ENCODE assay signal across 1 cellular context in the genomic region with DNA sequence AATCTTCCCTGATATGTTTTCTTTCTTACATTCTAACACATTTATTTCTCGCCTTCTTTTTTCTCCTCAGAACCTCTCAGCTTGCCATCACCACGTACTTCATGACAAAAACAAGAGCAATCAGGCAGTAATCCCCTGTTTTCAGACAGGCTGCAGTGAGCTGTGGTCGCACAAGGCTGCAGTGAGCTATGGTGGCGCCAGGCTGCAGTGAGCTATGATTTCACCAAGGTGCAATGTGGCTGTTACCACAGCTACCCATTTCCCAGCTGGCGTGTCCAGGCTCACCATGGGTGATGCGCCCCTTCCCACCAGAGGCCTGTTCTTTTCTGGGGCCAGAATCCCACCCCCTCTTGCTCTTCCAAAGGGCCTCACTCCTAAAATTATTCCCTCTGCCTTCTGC.
TF ChIP-seq lines count a peak whose summit lies in the region.

No MANE protein-coding gene starts in this region.

TF ChIP-seq in H1, 55 proteins besides CTCF, POLR2A, EP300 and RAD21:
- TF ChIP-seq POLR2AphosphoS5 (IDR thresholded peaks at IDR 0.05; ENCODE audit: low read depth, low read length) (no peak), ZNF274 (IDR thresholded peaks at IDR 0.05; ENCODE audit: borderline replicate concordance, extremely low read depth, low read length) (no peak), SIN3A (conservative IDR thresholded peaks at IDR 0.05 in 1 of 2, IDR thresholded peaks at IDR 0.05 in 1 of 2; ENCODE audit: low read depth in 1 of 2, low read length in 2 of 2) (no peak), CBX8 (IDR thresholded peaks at IDR 0.05; ENCODE audit: borderline replicate concordance, low read depth, low read length) (no peak), YY1 (IDR thresholded peaks at IDR 0.05; ENCODE audit: low read depth, low read length) (no peak), E2F6 (IDR thresholded peaks at IDR 0.05) (no peak), SIRT6 (IDR thresholded peaks at IDR 0.05; ENCODE audit: low read length) (no peak), BACH1 (IDR thresholded peaks at IDR 0.05; ENCODE audit: low read length) (no peak), RBBP5 (IDR thresholded peaks at IDR 0.05; ENCODE audit: borderline replicate concordance, low read depth, low read length) (no peak), SP2 (IDR thresholded peaks at IDR 0.05; ENCODE audit: low read length) (no peak), SIX5 (IDR thresholded peaks at IDR 0.05; ENCODE audit: low read depth, low read length) (no peak), HDAC2 (IDR thresholded peaks at IDR 0.05; ENCODE audit: borderline replicate concordance in 1 of 2, low read depth in 2 of 2, low read length in 2 of 2) (no peak), EGR1 (IDR thresholded peaks at IDR 0.05; ENCODE audit: borderline replicate concordance, low read depth, low read length) (no peak)
- TF ChIP-seq, protein P1, sequence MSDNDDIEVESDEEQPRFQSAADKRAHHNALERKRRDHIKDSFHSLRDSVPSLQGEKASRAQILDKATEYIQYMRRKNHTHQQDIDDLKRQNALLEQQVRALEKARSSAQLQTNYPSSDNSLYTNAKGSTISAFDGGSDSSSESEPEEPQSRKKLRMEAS (IDR thresholded peaks at IDR 0.05) = no peak
